ENCODE assay signal across 5 cellular contexts in the genomic region with DNA sequence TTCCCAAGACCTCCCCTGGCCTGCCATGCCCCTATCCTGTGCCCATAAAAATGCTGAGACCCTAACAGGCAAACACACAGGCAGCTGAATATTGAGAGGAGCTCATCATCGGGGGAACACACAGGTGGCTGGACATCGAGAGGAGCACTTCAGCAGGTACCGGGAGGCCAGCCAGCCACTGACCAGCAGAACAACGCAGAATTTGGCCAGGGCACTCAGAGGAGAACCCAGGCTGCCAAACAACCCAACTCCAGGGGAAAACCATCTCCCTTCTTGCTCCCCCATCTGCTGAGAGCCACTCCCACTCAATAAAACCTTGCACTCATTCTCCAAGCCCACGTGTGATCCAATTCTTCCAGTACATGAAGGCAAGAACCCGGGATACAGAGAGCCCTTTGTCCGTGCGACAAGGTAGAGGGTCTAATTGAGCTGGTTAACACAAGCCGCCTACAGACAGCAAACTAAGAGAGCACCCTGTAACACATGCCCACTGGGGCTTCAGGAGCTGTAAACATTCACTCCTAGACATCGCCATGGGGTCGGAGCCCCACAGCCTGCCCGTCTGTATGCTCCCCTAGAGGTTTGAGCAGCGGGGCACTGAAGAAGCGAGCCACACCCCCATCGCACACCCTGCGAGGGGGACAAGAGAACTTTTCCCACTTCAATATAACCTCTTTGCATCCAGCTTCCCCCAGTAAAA.
DNase-seq lines count a peak whose midpoint lies in the region; ATAC-seq and TF ChIP-seq lines count a peak whose summit lies in the region.
"Not testable (repeated sequence)": the region's sequence is repeated elsewhere in the genome, so short reads cannot be mapped to it uniquely, and the experiment has no call there.

No MANE protein-coding gene starts in this region.

- ATAC-seq in activated CD8-positive, alpha-beta memory T cell treated with anti-CD3 and anti-CD28 coated beads, Interleukin-2, amount 10 ng/mL, durations not matched to agents 7 days and 5 days, result not testable (repeated sequence)

- WGBS in spleen, 5 donors, result 78 to 84% (median 81%) methylated on average over 16 of the region's 16 CpGs

- TF ChIP-seq POLR2A in spleen (IDR thresholded peaks at IDR 0.05), result not testable (repeated sequence)

- not testable (repeated sequence) for H3K4me3 Mint-ChIP-seq in activated CD8-positive, alpha-beta memory T cell treated with anti-CD3 and anti-CD28 coated beads, Interleukin-2, amount 10 ng/mL, durations not matched to agents 7 days and 5 days; chondrocyte (ENCODE audit: unreplicated experiment); glutamatergic neuron (ENCODE audit: unreplicated experiment)

- intact Hi-C loops in spleen (cut with DNase I; ENCODE audit: low total_unique reads), result not testable (repeated sequence)

- H3K36me3 ChIP-seq in spleen, result not testable (repeated sequence)

- not testable (repeated sequence) for H3K4me1 Mint-ChIP-seq in activated CD8-positive, alpha-beta memory T cell treated with anti-CD3 and anti-CD28 coated beads, Interleukin-2, amount 10 ng/mL, durations not matched to agents 7 days and 5 days; chondrocyte (ENCODE audit: low read depth); glutamatergic neuron (ENCODE audit: low read depth, unreplicated experiment)

- not testable (repeated sequence) for H3K4me1 ChIP-seq in spleen

- not testable (repeated sequence) for H3K27me3 Mint-ChIP-seq in activated CD8-positive, alpha-beta memory T cell treated with anti-CD3 and anti-CD28 coated beads, Interleukin-2, amount 10 ng/mL, durations not matched to agents 7 days and 5 days; chondrocyte (ENCODE audit: low read depth); glutamatergic neuron (ENCODE audit: unreplicated experiment)

- DNase-seq in activated CD8-positive, alpha-beta memory T cell treated with anti-CD3 and anti-CD28 coated beads, Interleukin-2, amount 10 ng/mL, durations not matched to agents 7 days and 5 days, result peak; percentile 18
- DNase-seq in chondrocyte (ENCODE audit: low spot score), result peak; percentile 34
- DNase-seq in glutamatergic neuron, result not testable (repeated sequence)
- DNase-seq in mesenteric fat pad (ENCODE audit: low spot score), result peak; percentile 60
- DNase-seq in spleen, result peak; percentile 38

- not testable (repeated sequence) for H3K36me3 Mint-ChIP-seq in activated CD8-positive, alpha-beta memory T cell treated with anti-CD3 and anti-CD28 coated beads, Interleukin-2, amount 10 ng/mL, durations not matched to agents 7 days and 5 days; chondrocyte (ENCODE audit: low read depth); glutamatergic neuron (ENCODE audit: unreplicated experiment)

- not testable (repeated sequence) for H3K27ac Mint-ChIP-seq in activated CD8-positive, alpha-beta memory T cell treated with anti-CD3 and anti-CD28 coated beads, Interleukin-2, amount 10 ng/mL, durations not matched to agents 7 days and 5 days; chondrocyte (ENCODE audit: unreplicated experiment)
- peak overlapping the region; percentile 59 for H3K27ac Mint-ChIP-seq in glutamatergic neuron (ENCODE audit: unreplicated experiment)

- not testable (repeated sequence) for H3K9me3 Mint-ChIP-seq in activated CD8-positive, alpha-beta memory T cell treated with anti-CD3 and anti-CD28 coated beads, Interleukin-2, amount 10 ng/mL, durations not matched to agents 7 days and 5 days (ENCODE audit: low read depth); glutamatergic neuron (ENCODE audit: unreplicated experiment)
- H3K9me3 Mint-ChIP-seq in chondrocyte (ENCODE audit: low read depth), result peaks cover 11% of the 10 kb centered on the region

- H3K27ac ChIP-seq in spleen, result not testable (repeated sequence)

- not testable (repeated sequence) for H3K9me3 ChIP-seq in spleen

- not testable (repeated sequence) for H3K27me3 ChIP-seq in spleen (replicated peaks in 1 of 7)

- CTCF ChIA-PET in activated CD8-positive, alpha-beta memory T cell treated with anti-CD3 and anti-CD28 coated beads, Interleukin-2, amount 10 ng/mL, durations not matched to agents 7 days and 5 days (lab: Charles Lee), result not testable (repeated sequence)

- H3K4me3 ChIP-seq in spleen, result not testable (repeated sequence)

- not testable (repeated sequence) for TF ChIP-seq CTCF in chondrocyte (IDR thresholded peaks at IDR 0.05); glutamatergic neuron (IDR thresholded peaks at IDR 0.05; ENCODE audit: partially characterized antibody, unreplicated experiment); spleen (IDR thresholded peaks at IDR 0.05 in 8 of 11, conservative IDR thresholded peaks at IDR 0.05 in 3 of 11)
